Comparison of ENCODE assay signal across 33 cellular contexts in genomic region chr5:171470420-171470819, GRCh38. TPM values are rescaled to one million over a fixed set of nuclear protein-coding genes. Genes with fewer than 3 reads are reported as not detected.
"Had no signal": no experiment of that assay in that cellular context is flagged by ENCODE, and none has a peak within 500 bp of the region (broad histone marks: within the 10 kb centered on the region; RNA-seq: fewer than 3 reads in every experiment).

No MANE protein-coding gene starts in this region.

- DNase-seq: activated effector memory CD4-positive, alpha-beta T cell treated with anti-CD3 and anti-CD28 coated beads, Interleukin-2, amount 50 U/mL, for 16 hours; activated effector memory CD4-positive, alpha-beta T cell treated with Interleukin-2 at 50 U/mL for 16 hours; activated gamma-delta T cell; activated gamma-delta T cell treated with Interleukin-2 at 50 U/mL for 16 hours; activated naive CD4-positive, alpha-beta T cell; activated naive CD4-positive, alpha-beta T cell treated with anti-CD3 and anti-CD28 coated beads for 36 hours; activated naive CD4-positive, alpha-beta T cell treated with anti-CD3 and anti-CD28 coated beads, Interleukin-2, amount 10 ng/mL, durations not matched to agents 7 days and 5 days; activated naive CD4-positive, alpha-beta T cell treated with anti-CD3 and anti-CD28 coated beads, Interleukin-2, amount 50 U/mL, for 16 hours; activated naive CD4-positive, alpha-beta T cell treated with Interleukin-2 at 50 U/mL for 16 hours; activated naive CD8-positive, alpha-beta T cell treated with anti-CD3 and anti-CD28 coated beads for 36 hours; activated naive CD8-positive, alpha-beta T cell treated with anti-CD3 and anti-CD28 coated beads, Interleukin-2, amount 10 ng/mL, durations not matched to agents 7 days and 5 days; activated naive CD8-positive, alpha-beta T cell treated with anti-CD3 and anti-CD28 coated beads, Interleukin-2, amount 50 U/mL, for 24 hours; activated T-cell treated with anti-CD3 and anti-CD28 coated beads, Interleukin-2, amount 50 U/mL, for 1 hour; activated T-cell treated with anti-CD3 and anti-CD28 coated beads, Interleukin-2, amount 50 U/mL, for 24 hours; activated T-cell treated with anti-CD3 and anti-CD28 coated beads, Interleukin-2, amount 50 U/mL, for 4 hours; activated T-cell treated with anti-CD3 and anti-CD28 coated beads, Interleukin-2, amount 50 U/mL, for 48 hours; activated T-cell treated with anti-CD3 and anti-CD28 coated beads, Interleukin-2, amount 50 U/mL, for 72 hours; adrenal gland; amniotic stem cell; amygdala; anterior cingulate cortex; brain microvascular endothelial cell; caudate nucleus; central memory CD4-positive, alpha-beta T cell; cerebellar nuclear complex had no signal

- H3K4me1 ChIP-seq: adrenal gland, ascending aorta, breast epithelium had no signal

- H3K36me3 ChIP-seq: adrenal gland, ascending aorta, brain microvascular endothelial cell, breast epithelium, cardiac muscle cell had no signal

- ATAC-seq: activated naive CD4-positive, alpha-beta T cell treated with anti-CD3 and anti-CD28 coated beads, Interleukin-2, amount 50 U/mL, for 72 hours; activated naive CD8-positive, alpha-beta T cell treated with anti-CD3 and anti-CD28 coated beads, Interleukin-2, amount 50 U/mL, for 24 hours; activated T-cell treated with anti-CD3 and anti-CD28 coated beads, Interleukin-2, amount 50 U/mL, for 4 hours; activated T-cell treated with anti-CD3 and anti-CD28 coated beads, Interleukin-2, amount 50 U/mL, for 72 hours; activated T-helper 17 cell treated with anti-CD3 and anti-CD28 coated beads, Interleukin-2, amount 50 U/mL, for 72 hours had no signal

- FAIRE-seq: astrocyte, bronchial epithelial cell had no signal

- H3K4me3 ChIP-seq: adrenal gland, ascending aorta, breast epithelium, cardiac muscle cell had no signal

- H3K9me3 ChIP-seq: adrenal gland, ascending aorta had no signal

- H3K27ac ChIP-seq: adrenal gland, ascending aorta, brain microvascular endothelial cell, breast epithelium, cardiac muscle cell had no signal

- H3K27me3 ChIP-seq: adrenal gland, ascending aorta, brain microvascular endothelial cell, breast epithelium, cardiac muscle cell had no signal

RNA-seq across cellular contexts. Expression of gene FGF18, which starts 51.0 kb away (rescaled TPM):
- total RNA-seq: activated T-helper 2 cell treated with anti-CD3 and anti-CD28 coated beads, Interferon-gamma antibody, Interleukin-2, Interleukin-4, amounts not matched to agents 10 μg/mL and 5 μg/mL and 100 μg/mL, durations not matched to agents 14 hours and 24 hours and 36 hours; bronchial epithelial cell had no signal
